Comparison of ENCODE assay signal across 30 cellular contexts in the genomic region with DNA sequence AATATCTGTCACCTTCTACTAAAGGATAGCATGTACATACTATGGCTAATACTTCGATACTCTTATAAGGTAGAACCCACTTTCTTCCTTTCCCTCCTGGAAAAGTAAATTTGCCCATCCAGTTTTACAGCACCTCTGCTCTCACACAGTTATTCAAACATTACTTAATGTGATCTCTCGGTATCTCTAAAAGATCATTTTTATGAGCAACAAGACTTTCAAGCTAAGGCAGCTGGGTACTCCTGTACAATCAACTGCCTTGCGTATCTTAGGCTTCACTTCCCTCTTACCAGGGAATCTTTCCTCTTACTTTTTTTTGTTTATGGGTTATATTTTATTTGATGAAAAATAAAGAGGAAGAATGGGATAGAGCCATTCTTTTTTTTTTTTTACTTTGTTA. TPM values are rescaled to one million over a fixed set of nuclear protein-coding genes. Genes with fewer than 3 reads are reported as not detected.
"Had no signal": no experiment of that assay in that cellular context is flagged by ENCODE, and none has a peak within 500 bp of the region (broad histone marks: within the 10 kb centered on the region; RNA-seq: fewer than 3 reads in every experiment).

No MANE protein-coding gene starts in this region.

- H3K27me3 Mint-ChIP-seq: activated CD8-positive, alpha-beta T cell treated with anti-CD3 and anti-CD28 coated beads for 36 hours; activated naive CD8-positive, alpha-beta T cell; activated T-helper 17 cell treated with anti-CD3 and anti-CD28 coated beads, Interleukin-2, amount 50 U/mL, for 72 hours; central memory CD8-positive, alpha-beta T cell; dendritic cell treated with granulocyte-macrophage colony-stimulating factor and Interleukin-4, amounts not matched to agents 40 ng/mL and 50 ng/mL, for 4 days had no signal

- ATAC-seq: activated CD8-positive, alpha-beta T cell treated with anti-CD3 and anti-CD28 coated beads for 36 hours; activated T-cell treated with anti-CD3 and anti-CD28 coated beads, Interleukin-2, amount 50 U/mL, for 4 hours; activated T-helper 17 cell treated with anti-CD3 and anti-CD28 coated beads, Interleukin-2, amount 50 U/mL, for 72 hours; esophagus mucosa; foreskin keratinocyte; gastrocnemius medialis; WTC11 had no signal

- FAIRE-seq: astrocyte, bronchial epithelial cell had no signal

- H3K27ac ChIP-seq: brain microvascular endothelial cell, coronary artery, dorsolateral prefrontal cortex, foreskin keratinocyte, gastrocnemius medialis had no signal

- H3K9me3 ChIP-seq: gastrocnemius medialis had no signal

- H3K9me3 Mint-ChIP-seq: activated CD8-positive, alpha-beta T cell treated with anti-CD3 and anti-CD28 coated beads for 36 hours; activated T-cell treated with anti-CD3 and anti-CD28 coated beads, Interleukin-2, amount 50 U/mL, for 4 hours; activated T-helper 17 cell treated with anti-CD3 and anti-CD28 coated beads, Interleukin-2, amount 50 U/mL, for 72 hours; central memory CD8-positive, alpha-beta T cell; dendritic cell treated with granulocyte-macrophage colony-stimulating factor and Interleukin-4, amounts not matched to agents 40 ng/mL and 50 ng/mL, for 4 days; endodermal cell; WTC11 had no signal

- H3K27ac Mint-ChIP-seq: activated CD8-positive, alpha-beta T cell treated with anti-CD3 and anti-CD28 coated beads for 36 hours; activated naive CD8-positive, alpha-beta T cell; activated T-helper 17 cell treated with anti-CD3 and anti-CD28 coated beads, Interleukin-2, amount 50 U/mL, for 72 hours; dendritic cell treated with granulocyte-macrophage colony-stimulating factor and Interleukin-4, amounts not matched to agents 40 ng/mL and 50 ng/mL, for 4 days; endodermal cell; WTC11 had no signal

- H3K4me3 Mint-ChIP-seq: activated CD8-positive, alpha-beta T cell treated with anti-CD3 and anti-CD28 coated beads for 36 hours; activated naive CD8-positive, alpha-beta T cell; activated T-cell treated with anti-CD3 and anti-CD28 coated beads, Interleukin-2, amount 50 U/mL, for 4 hours; activated T-helper 17 cell treated with anti-CD3 and anti-CD28 coated beads, Interleukin-2, amount 50 U/mL, for 72 hours; central memory CD8-positive, alpha-beta T cell; dendritic cell treated with granulocyte-macrophage colony-stimulating factor and Interleukin-4, amounts not matched to agents 40 ng/mL and 50 ng/mL, for 4 days; endodermal cell; WTC11 had no signal

- H3K4me3 ChIP-seq: coronary artery, dorsolateral prefrontal cortex, gastrocnemius medialis had no signal

- DNase-seq: activated CD4-positive, alpha-beta T cell treated with anti-CD3 and anti-CD28 coated beads for 1 hour; activated CD4-positive, alpha-beta T cell treated with anti-CD3 and anti-CD28 coated beads for 4 hours; activated CD4-positive, alpha-beta T cell treated with anti-CD3 and anti-CD28 coated beads, Interleukin-2, amount 50 U/mL, for 1 hour; activated CD4-positive, alpha-beta T cell treated with anti-CD3 and anti-CD28 coated beads, Interleukin-2, amount 50 U/mL, for 48 hours; activated CD8-positive, alpha-beta memory T cell treated with anti-CD3 and anti-CD28 coated beads for 24 hours; activated CD8-positive, alpha-beta T cell treated with anti-CD3 and anti-CD28 coated beads for 36 hours; activated effector memory CD4-positive, alpha-beta T cell treated with Interleukin-2 at 50 U/mL for 16 hours; activated gamma-delta T cell treated with Interleukin-2 at 50 U/mL for 16 hours; activated naive CD4-positive, alpha-beta T cell treated with anti-CD3 and anti-CD28 coated beads, Interleukin-2, amount 50 U/mL, for 16 hours; activated naive CD4-positive, alpha-beta T cell treated with Interleukin-2 at 50 U/mL for 16 hours; activated T-cell treated with anti-CD3 and anti-CD28 coated beads, Interleukin-2, amount 50 U/mL, for 4 hours; amniotic stem cell; anterior cingulate cortex; brain microvascular endothelial cell; dorsolateral prefrontal cortex; effector memory CD4-positive, alpha-beta T cell; endodermal cell; foreskin keratinocyte; gastrocnemius medialis; glutamatergic neuron; T-helper 2 cell had no signal

- H3K4me1 Mint-ChIP-seq: activated T-helper 17 cell treated with anti-CD3 and anti-CD28 coated beads, Interleukin-2, amount 50 U/mL, for 72 hours; endodermal cell; WTC11 had no signal

- H3K27me3 ChIP-seq: brain microvascular endothelial cell, dorsolateral prefrontal cortex, foreskin keratinocyte, gastrocnemius medialis had no signal

- H3K4me1 ChIP-seq: foreskin keratinocyte had no signal

RNA-seq across cellular contexts. Expression of a gene that starts 26.5 kb away (rescaled TPM):
- total RNA-seq: activated T-cell treated with anti-CD3 and anti-CD28 coated beads, Interleukin-2, amount 50 U/mL, for 4 hours; activated T-helper 17 cell treated with anti-CD3 and anti-CD28 coated beads, Interleukin-2, amount 50 U/mL, for 72 hours had no signal
